22 cellular contexts compared by ENCODE assay signal in genomic region chr9:32969270-32969669, GRCh38. TPM values are rescaled to one million over a fixed set of nuclear protein-coding genes. Genes with fewer than 3 reads are reported as not detected.
DNase-seq lines count a peak whose midpoint lies in the region; ATAC-seq and TF ChIP-seq lines count a peak whose summit lies in the region.
"Had no signal": no experiment of that assay in that cellular context is flagged by ENCODE, and none has a peak within 500 bp of the region (broad histone marks: within the 10 kb centered on the region; RNA-seq: fewer than 3 reads in every experiment).

No MANE protein-coding gene starts in this region.

- H3K27ac ChIP-seq in mammary epithelial cell (ENCODE audit: insufficient read depth, low read depth, low read length) (no peak overlapping the region), RWPE2 (ENCODE audit: poor library complexity, severe bottlenecking) (no peak overlapping the region)
- H3K27ac ChIP-seq: adrenal gland, spleen, upper lobe of left lung had no signal

- DNase-seq in mammary epithelial cell: peak; percentile 6
- DNase-seq in MCF 10A (ENCODE audit: unreplicated experiment): no peak
- DNase-seq in RWPE2 (ENCODE audit: low spot score): no peak
- peak; percentile 12 for DNase-seq in hepatic stellate cell (ENCODE audit: low spot score)
- DNase-seq in UCSD-AML1 (lab: John Stamatoyannopoulos, UW; ENCODE audit: unreplicated experiment): no peak
- DNase-seq in SK-N-DZ (ENCODE audit: low spot score): no peak
- DNase-seq in stimulated activated naive CD4-positive, alpha-beta T cell (lab: John Stamatoyannopoulos, UW): no peak
- no peak for DNase-seq in DMS114 treated with DMSO at 0.1 percent for 48 hours (lab: John Stamatoyannopoulos, UW; ENCODE audit: unreplicated experiment)
- DNase-seq: 8988T; activated CD4-positive, alpha-beta T cell treated with anti-CD3 and anti-CD28 coated beads, Interleukin-2, amount 50 U/mL, for 4 hours; activated gamma-delta T cell treated with Interleukin-2 at 50 U/mL for 16 hours; activated T-cell treated with anti-CD3 and anti-CD28 coated beads for 4 hours; adrenal gland; C1 segment of cervical spinal cord; left colon; midbrain; NCI-H1048; NCI-H1930; NCI-H345; spleen; T-helper 1 cell; upper lobe of left lung had no signal

- no peak overlapping the region for H3K4me3 Mint-ChIP-seq in MCF 10A (ENCODE audit: unreplicated experiment)

- POLR2A ChIA-PET in MCF 10A (lab: Yijun Ruan, JAX): interaction anchor here (0.5 to 3.0 kb wide), 3 partner anchors 210 to 396 kb away, joined by 3 to 25 read pairs (median 4); partner anchors contain the start of gene NDUFB6

- H3K36me3 Mint-ChIP-seq in MCF 10A (ENCODE audit: insufficient read depth, unreplicated experiment): peaks cover 32% of the 10 kb centered on the region

- CTCF ChIA-PET in mammary epithelial cell (lab: Charles Lee; ENCODE audit: low non-redundant PET) (no interaction called here), MCF 10A (lab: Yijun Ruan, JAX) (interaction anchor here (0.5 to 11.3 kb wide), 6 partner anchors 11 to 591 kb away, joined by 4 to 264 read pairs (median 38); no protein-coding TSS in a partner anchor)

- no peak overlapping the region for H3K9ac ChIP-seq in mammary epithelial cell (ENCODE audit: insufficient read depth, low read length)

- no peaks in the 10 kb centered on the region for H3K9me3 Mint-ChIP-seq in MCF 10A (ENCODE audit: unreplicated experiment)

- no peaks in the 10 kb centered on the region for H3K4me1 ChIP-seq in mammary epithelial cell (ENCODE audit: insufficient read depth, low read length)
- no peaks in the 10 kb centered on the region for H3K4me1 ChIP-seq in RWPE2 (ENCODE audit: insufficient read depth, poor library complexity, severe bottlenecking)
- H3K4me1 ChIP-seq: adrenal gland, spleen, upper lobe of left lung had no signal

- WGBS in mammary epithelial cell (ENCODE audit: low coverage, missing lambda C conversion rate): 96% methylated on average over 3 of the region's 3 CpGs

- TF ChIP-seq CTCF in mammary epithelial cell (conservative IDR thresholded peaks at IDR 0.05 in 1 of 2, IDR thresholded peaks at IDR 0.05 in 1 of 2; ENCODE audit: extremely low read depth in 1 of 2, insufficient read depth in 1 of 2, low read depth in 1 of 2, low read length in 2 of 2) (no peak), MCF 10A (IDR thresholded peaks at IDR 0.05; ENCODE audit: unreplicated experiment) (no peak), RWPE2 (IDR thresholded peaks at IDR 0.05; ENCODE audit: poor library complexity, severe bottlenecking) (no peak)

- dilution Hi-C loops in mammary epithelial cell (cut with HindIII; ENCODE audit: low sequenced_read_pairs): loop anchor here (25.0 kb wide), 2 partner anchors 382 to 582 kb away; partner anchors contain the start of gene ACO1

- no peaks in the 10 kb centered on the region for H3K79me2 ChIP-seq in mammary epithelial cell (ENCODE audit: insufficient read depth, low read length)

- H3K9me3 ChIP-seq in mammary epithelial cell (replicated peaks; ENCODE audit: insufficient read depth, low read length) (no peaks in the 10 kb centered on the region), RWPE2 (ENCODE audit: severe bottlenecking) (no peaks in the 10 kb centered on the region)
- H3K9me3 ChIP-seq: adrenal gland, spleen, upper lobe of left lung had no signal

- intact Hi-C loops in mammary epithelial cell (cut with micrococcal nuclease) (loop anchor here (2.0 to 10.0 kb wide), 3 partner anchors 206 to 590 kb away; no protein-coding TSS in a partner anchor), MCF 10A (cut with micrococcal nuclease) (loop anchor here (10.0 kb wide), 1 partner anchor 264 kb away; no protein-coding TSS in a partner anchor)

- H3K4me2 ChIP-seq in mammary epithelial cell (ENCODE audit: insufficient read depth, low read depth, low read length): no peak overlapping the region

- H3K4me3 ChIP-seq in mammary epithelial cell (replicated peaks in 1 of 3; ENCODE audit: insufficient read depth in 1 of 3, low read depth in 2 of 3, low read length in 3 of 3) (no peak overlapping the region), RWPE2 (ENCODE audit: severe bottlenecking) (no peak overlapping the region)
- H3K4me3 ChIP-seq: adrenal gland, spleen, upper lobe of left lung had no signal

- in situ Hi-C loops in mammary epithelial cell (cut with MboI; ENCODE audit: low sequenced_read_pairs in 2 of 2): loop anchor here (5.0 to 25.0 kb wide), 3 partner anchors 377 to 584 kb away; partner anchors contain the start of gene ACO1 (in 2 of the 2)

- no peaks in the 10 kb centered on the region for H4K20me1 ChIP-seq in mammary epithelial cell (ENCODE audit: insufficient read depth, low read length)

- ATAC-seq in RWPE2 (ENCODE audit: low read depth): peak; percentile 19; the same call in 1 of the 3 replicates
- ATAC-seq: left colon had no signal

- no peak overlapping the region for H3K27ac Mint-ChIP-seq in MCF 10A (ENCODE audit: low read depth, unreplicated experiment)

- H3K4me1 Mint-ChIP-seq in MCF 10A (ENCODE audit: insufficient read depth, unreplicated experiment): no peaks in the 10 kb centered on the region

- no peaks in the 10 kb centered on the region for H3K27me3 ChIP-seq in mammary epithelial cell (ENCODE audit: insufficient read depth, low read length)
- H3K27me3 ChIP-seq in RWPE2 (ENCODE audit: insufficient read depth, poor library complexity, severe bottlenecking): no peaks in the 10 kb centered on the region
- H3K27me3 ChIP-seq: adrenal gland, spleen, upper lobe of left lung had no signal

- H3K36me3 ChIP-seq in mammary epithelial cell (ENCODE audit: insufficient read depth, low read length) (peaks cover 14% of the 10 kb centered on the region), RWPE2 (ENCODE audit: low read depth) (peaks cover 20% of the 10 kb centered on the region)

- BruUV-seq in mammary epithelial cell (replicated peaks; lab: Mats Ljungman, UMichigan) (no TSS peak), MCF 10A (replicated peaks; lab: Mats Ljungman, UMichigan) (no TSS peak)

- H3K27me3 Mint-ChIP-seq in MCF 10A (ENCODE audit: insufficient read depth, unreplicated experiment): no peaks in the 10 kb centered on the region

- H2AFZ ChIP-seq in mammary epithelial cell (ENCODE audit: low read depth, low read length): no peak overlapping the region

RNA-seq across cellular contexts. Expression of gene APTX, which starts 32.2 kb away (rescaled TPM):
- total RNA-seq in mammary epithelial cell: 10 to 100 TPM; 37.5 to 72.2 TPM
- 46.2 TPM for polyA plus RNA-seq in mammary epithelial cell
- polyA minus RNA-seq in mammary epithelial cell: 37.8 TPM
- total RNA-seq in MCF 10A (2022): 97.4 and 99.2 TPM in 2 replicates
- polyA plus RNA-seq in SK-N-DZ (2014; cell fraction: cytosol; rRNA removed): 49.4 and 55.3 TPM in 2 replicates
- 36.0 and 43.3 TPM in 2 replicates for polyA plus RNA-seq in SK-N-DZ (2014; cell fraction: nucleus; rRNA removed)

RNA-seq across cellular contexts. Expression of gene DNAJA1, which starts 55.8 kb away (rescaled TPM):
- total RNA-seq in mammary epithelial cell (100 to 1,000 TPM in 1 of 2 donors, 10 to 100 TPM in 1; 52.7 to 106 TPM), MCF 10A (2022) (58.2 and 82.7 TPM in 2 replicates)
- polyA plus RNA-seq in mammary epithelial cell: 108 TPM
- polyA minus RNA-seq in mammary epithelial cell: 55.0 TPM
- 289 and 292 TPM in 2 replicates for polyA plus RNA-seq in SK-N-DZ (2014; cell fraction: cytosol; rRNA removed)
- polyA plus RNA-seq in SK-N-DZ (2014; cell fraction: nucleus; rRNA removed): 105 and 151 TPM in 2 replicates

Comparison
In these comparisons a context has a peak if more than half of its experiments do, and no peak if none do; other contexts are left out.
1. DNase-seq: peak in mammary epithelial cell (single experiment) and hepatic stellate cell (single experiment); none in MCF 10A (single experiment), RWPE2 (single experiment), UCSD-AML1 (single experiment), SK-N-DZ (single experiment), stimulated activated naive CD4-positive, alpha-beta T cell (0 of 6) and DMS114 treated with DMSO at 0.1 percent for 48 hours (single experiment).